Comparison of ENCODE assay signal across 7 cellular contexts in genomic region chr17:3669548-3669947, GRCh38. TPM values are rescaled to one million over a fixed set of nuclear protein-coding genes. Genes with fewer than 3 reads are reported as not detected.
DNase-seq lines count a peak whose midpoint lies in the region; ATAC-seq and TF ChIP-seq lines count a peak whose summit lies in the region.

No MANE protein-coding gene starts in this region.

- ATAC-seq in WTC11: no peak

- H3K18ac ChIP-seq in H9 (ENCODE audit: insufficient read length, low read depth, low read length): no peak overlapping the region

- H3K79me1 ChIP-seq in H9 (ENCODE audit: insufficient read depth, low read depth, low read length, poor library complexity, severe bottlenecking): peaks cover 4% of the 10 kb centered on the region

- H3K4me3 Mint-ChIP-seq in H9 (peak overlapping the region; percentile 98), WTC11 (peak overlapping the region; percentile 99)

- H3K4ac ChIP-seq in H9 (ENCODE audit: low read depth, low read length): no peak overlapping the region

- WGBS in H9 (ENCODE audit: extremely low coverage, insufficient read length, low lambda C conversion rate): no CpG with 5 or more reads among the region's 12 CpGs
- 51 to 63% (median 57%) methylated on average over 12 of the region's 12 CpGs for WGBS in spleen, 5 donors

- H2BK120ac ChIP-seq in H9 (ENCODE audit: low read depth, low read length, poor library complexity, severe bottlenecking): no peak overlapping the region

- TF ChIP-seq POLR2A in spleen (IDR thresholded peaks at IDR 0.05): no peak

- H4K8ac ChIP-seq in H9 (replicated peaks; ENCODE audit: insufficient read length, low read depth, low read length): no peak overlapping the region

- H3K23me2 ChIP-seq in H9 (ENCODE audit: insufficient read length, low read depth, low read length, poor library complexity, severe bottlenecking): peaks cover 9% of the 10 kb centered on the region

- no peak overlapping the region for H2BK15ac ChIP-seq in H9 (ENCODE audit: low read depth, low read length)

- no peak overlapping the region for H4K5ac ChIP-seq in H9 (ENCODE audit: insufficient read length, low read depth, low read length)

- H3K27me3 Mint-ChIP-seq in H9 (ENCODE audit: low read depth) (no peaks in the 10 kb centered on the region), WTC11 (ENCODE audit: low read depth) (no peaks in the 10 kb centered on the region)

- peaks cover 0 to 32% (median 5%) of the 10 kb centered on the region in 6 donors for H3K36me3 ChIP-seq in spleen

- H2AK5ac ChIP-seq in H9 (ENCODE audit: insufficient read length, low read length): no peak overlapping the region

- H2BK5ac ChIP-seq in H9 (ENCODE audit: insufficient read length, low read length): no peak overlapping the region

- DNase-seq in H9 (no peak), WTC11 (ENCODE audit: low spot score) (no peak), spleen (no peak), putamen (ENCODE audit: low spot score) (no peak), CD1c-positive myeloid dendritic cell (ENCODE audit: extremely low spot score) (no peak)
- no peak for DNase-seq in activated CD4-positive, CD25-positive, alpha-beta regulatory T cell (lab: John Stamatoyannopoulos, UW)

- H3K9me3 Mint-ChIP-seq in H9: no peaks in the 10 kb centered on the region
- no peaks in the 10 kb centered on the region for H3K9me3 Mint-ChIP-seq in WTC11

- H3K9me3 ChIP-seq in H9 (ENCODE audit: control insufficient read depth, low read depth, low read length): no peaks in the 10 kb centered on the region
- no peaks in the 10 kb centered on the region for H3K9me3 ChIP-seq in spleen

- no peak overlapping the region for H2BK12ac ChIP-seq in H9 (ENCODE audit: insufficient read length, low read depth, low read length)

- no peak overlapping the region for H3K23ac ChIP-seq in H9 (ENCODE audit: insufficient read length, low read depth, low read length)

- H4K91ac ChIP-seq in H9 (ENCODE audit: insufficient read length, low read depth, low read length): no peak overlapping the region

- POLR2A ChIA-PET in WTC11 (lab: Charles Lee): interaction anchor here (0.8 kb wide), 1 partner anchor 8 kb away, joined by 4 read pairs; no protein-coding TSS in a partner anchor

- H4K20me1 ChIP-seq in H9 (ENCODE audit: control insufficient read depth, insufficient read depth, insufficient read length): no peaks in the 10 kb centered on the region

- no peak overlapping the region for H2BK20ac ChIP-seq in H9 (ENCODE audit: low read depth, low read length, poor library complexity, severe bottlenecking)

- no peak overlapping the region for H2AFZ ChIP-seq in H9 (ENCODE audit: low read length)

- H3K36me3 Mint-ChIP-seq in H9 (ENCODE audit: insufficient read depth in 1 of 3, low read depth in 3 of 3) (peaks cover 3 to 13% (median 10%) of the 10 kb centered on the region in 3 experiments; a peak in 6 of 7 replicates), WTC11 (peaks cover 13% of the 10 kb centered on the region)

- H3K27ac ChIP-seq in H9 (ENCODE audit: insufficient read length, low read depth, low read length) (no peak overlapping the region), spleen (peak overlapping the region in 5 of 8 donors; percentile 88 to 95 (median 92))

- H3T11ph ChIP-seq in H9 (ENCODE audit: low read length): no peak overlapping the region

- TF ChIP-seq CTCF in H9 (conservative IDR thresholded peaks at IDR 0.05) (no peak), WTC11 (IDR thresholded peaks at IDR 0.05) (no peak), spleen (IDR thresholded peaks at IDR 0.05 in 8 of 11, conservative IDR thresholded peaks at IDR 0.05 in 3 of 11) (no peak)

- intact Hi-C loops in spleen (cut with DNase I; ENCODE audit: low total_unique reads): no loop called here

- peak overlapping the region; percentile 76 for H3K4me2 ChIP-seq in H9 (ENCODE audit: insufficient read depth, insufficient read length, low read length)

- H3K27me3 ChIP-seq in H9 (ENCODE audit: insufficient read depth, low read length) (no peaks in the 10 kb centered on the region), spleen (replicated peaks in 1 of 7) (no peaks in the 10 kb centered on the region)

- CTCF ChIA-PET in WTC11 (lab: Charles Lee): interaction anchor here (0.7 to 3.2 kb wide), 2 partner anchors 13 to 14 kb away, joined by 3 to 20 read pairs; no protein-coding TSS in a partner anchor

- H3K56ac ChIP-seq in H9 (ENCODE audit: insufficient read length, low read depth, low read length): no peak overlapping the region

- H3K4me3 ChIP-seq in iPS-11a (ENCODE audit: low read depth, low read length): peak overlapping the region; percentile 97
- peak overlapping the region; percentile 73 to 99 (median 88) for H3K4me3 ChIP-seq in spleen

- no peak overlapping the region for H3K14ac ChIP-seq in H9 (ENCODE audit: insufficient read depth, low read length)

- H3K4me1 ChIP-seq in H9 (ENCODE audit: insufficient read depth, low read length) (peaks cover 3% of the 10 kb centered on the region; the same call in 1 of the 2 replicates), spleen (peaks cover 15 to 57% (median 38%) of the 10 kb centered on the region in 6 donors)

- H3K27ac Mint-ChIP-seq in H9 (peak overlapping the region in 2 of 3 experiments; percentile 98; a peak in 5 of 7 replicates), WTC11 (peak overlapping the region; percentile 96)

- H3K9ac ChIP-seq in H9 (ENCODE audit: extremely low read depth, insufficient read length, low read length): peak overlapping the region; percentile 89

- H3K4me1 Mint-ChIP-seq in H9: peaks cover 16 to 19% of the 10 kb centered on the region in 2 experiments
- H3K4me1 Mint-ChIP-seq in WTC11: peaks cover 21% of the 10 kb centered on the region

- H3K79me2 ChIP-seq in H9 (ENCODE audit: insufficient read depth, low read length): peaks cover 7% of the 10 kb centered on the region; the same call in 1 of the 2 replicates

TF ChIP-seq in WTC11, 78 proteins besides CTCF, POLR2A, EP300 and RAD21:
- TF ChIP-seq ZBTB21 (CRISPR knock-in tag; IDR thresholded peaks at IDR 0.05; ENCODE audit: borderline replicate concordance) (no peak), MYBL2 (CRISPR knock-in tag; IDR thresholded peaks at IDR 0.05) (no peak), ZNF396 (CRISPR knock-in tag; IDR thresholded peaks at IDR 0.05; ENCODE audit: borderline replicate concordance) (no peak), ELF4 (CRISPR knock-in tag; IDR thresholded peaks at IDR 0.05; ENCODE audit: low read depth) (no peak), RELA (CRISPR knock-in tag; IDR thresholded peaks at IDR 0.05; ENCODE audit: borderline replicate concordance) (no peak), IRF2 (CRISPR knock-in tag; IDR thresholded peaks at IDR 0.05; ENCODE audit: borderline replicate concordance, low read depth) (no peak), ESRRA (CRISPR knock-in tag; IDR thresholded peaks at IDR 0.05; ENCODE audit: borderline replicate concordance) (no peak), FOXK1 (CRISPR knock-in tag; IDR thresholded peaks at IDR 0.05) (no peak), SP1 (CRISPR knock-in tag; conservative IDR thresholded peaks at IDR 0.05) (no peak), HMGXB4 (CRISPR knock-in tag; IDR thresholded peaks at IDR 0.05) (no peak), NR1H2 (CRISPR knock-in tag; IDR thresholded peaks at IDR 0.05) (no peak)
- TF ChIP-seq, protein P1, sequence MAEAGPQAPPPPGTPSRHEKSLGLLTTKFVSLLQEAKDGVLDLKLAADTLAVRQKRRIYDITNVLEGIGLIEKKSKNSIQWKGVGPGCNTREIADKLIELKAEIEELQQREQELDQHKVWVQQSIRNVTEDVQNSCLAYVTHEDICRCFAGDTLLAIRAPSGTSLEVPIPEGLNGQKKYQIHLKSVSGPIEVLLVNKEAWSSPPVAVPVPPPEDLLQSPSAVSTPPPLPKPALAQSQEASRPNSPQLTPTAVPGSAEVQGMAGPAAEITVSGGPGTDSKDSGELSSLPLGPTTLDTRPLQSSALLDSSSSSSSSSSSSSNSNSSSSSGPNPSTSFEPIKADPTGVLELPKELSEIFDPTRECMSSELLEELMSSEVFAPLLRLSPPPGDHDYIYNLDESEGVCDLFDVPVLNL (CRISPR knock-in tag; IDR thresholded peaks at IDR 0.05; ENCODE audit: borderline replicate concordance, low read depth): no peak

RNA-seq across cellular contexts. Expression of gene EMC6, which starts 0.9 kb away (rescaled TPM):
- total RNA-seq in H9 (2021) (70.7 and 72.2 TPM in 2 replicates), WTC11 (2021) (81.2 to 89.7 TPM (median 86.0 TPM) in 3 replicates), spleen (10 to 100 TPM in 5 of 7 donors, 1 to 10 TPM in 2; 6.0 to 28.8 (median 20.0) TPM)
- polyA plus RNA-seq in spleen: 10 to 100 TPM; 49.1 to 85.3 (median 67.9) TPM

RNA-seq across cellular contexts. Expression of gene TAX1BP3, which starts 1.2 kb away (rescaled TPM):
- 76.3 and 79.2 TPM in 2 replicates for total RNA-seq in H9 (2021)
- 71.9 to 76.9 TPM (median 76.2 TPM) in 3 replicates for total RNA-seq in WTC11 (2021)
- total RNA-seq in spleen: 10 to 100 TPM; 32.9 to 57.1 (median 53.5) TPM
- 10 to 100 TPM; 35.2 to 65.7 (median 47.9) TPM for polyA plus RNA-seq in spleen

RNA-seq across cellular contexts. Expression of gene P2RX5, which starts 26.4 kb away (rescaled TPM):
- total RNA-seq in H9 (2021): 4.2 and 4.7 TPM in 2 replicates
- total RNA-seq in WTC11 (2021): 6.4 to 9.5 TPM (median 8.8 TPM) in 3 replicates
- total RNA-seq in spleen: 100 to 1,000 TPM in 6 of 7 donors, 10 to 100 TPM in 1; 62.5 to 185 (median 143) TPM
- polyA plus RNA-seq in spleen: 100 to 1,000 TPM; 276 to 313 (median 280) TPM

RNA-seq across cellular contexts. Expression of gene CTNS, which starts 33.0 kb away (rescaled TPM):
- total RNA-seq in H9 (2021) (12.4 and 12.8 TPM in 2 replicates), WTC11 (2021) (10.7 to 11.9 TPM (median 11.8 TPM) in 3 replicates), spleen (10 to 100 TPM; 11.8 to 42.5 (median 16.5) TPM)
- polyA plus RNA-seq in spleen: 1 to 10 TPM; 5.7 to 8.9 (median 5.7) TPM

RNA-seq across cellular contexts. Expression of gene SHPK, which starts 33.5 kb away (rescaled TPM):
- 27.0 and 27.9 TPM in 2 replicates for total RNA-seq in H9 (2021)
- total RNA-seq in WTC11 (2021): 29.0 to 29.3 TPM (median 29.2 TPM) in 3 replicates
- 10 to 100 TPM in 6 of 7 donors, 1 to 10 TPM in 1; 8.6 to 13.6 (median 10.4) TPM for total RNA-seq in spleen
- polyA plus RNA-seq in spleen: 1 to 10 TPM; 2.3 to 4.3 (median 2.6) TPM
